In genomic region chr2:206614825-206615224, GRCh38 we compare ENCODE assay signal across 15 cellular contexts. TPM values are rescaled to one million over a fixed set of nuclear protein-coding genes. Genes with fewer than 3 reads are reported as not detected.
DNase-seq lines count a peak whose midpoint lies in the region; ATAC-seq, FAIRE-seq and TF ChIP-seq lines count a peak whose summit lies in the region.
"Had no signal": no experiment of that assay in that cellular context is flagged by ENCODE, and none has a peak within 500 bp of the region (broad histone marks: within the 10 kb centered on the region; RNA-seq: fewer than 3 reads in every experiment).

No MANE protein-coding gene starts in this region.

- H3K27me3 ChIP-seq in astrocyte (ENCODE audit: insufficient read depth, low read length) (no peaks in the 10 kb centered on the region), keratinocyte (ENCODE audit: control insufficient read depth, extremely low read depth, insufficient read depth, low read length) (no peaks in the 10 kb centered on the region), ascending aorta (no peaks in the 10 kb centered on the region)

- DNase-seq in ELR (ENCODE audit: low read depth), result peak; percentile 86
- peak; percentile 72 for DNase-seq in NCI-H460 (ENCODE audit: extremely low read depth, low read depth)
- DNase-seq in astrocyte (ENCODE audit: low read depth), result peak; percentile 35
- peak; percentile 33 for DNase-seq in keratinocyte (ENCODE audit: low read depth, low spot score)
- no peak for DNase-seq in activated CD4-positive, alpha-beta T cell treated with anti-CD3 and anti-CD28 coated beads for 48 hours
- DNase-seq in effector CD4-positive, alpha-beta T cell, result no peak
- DNase-seq in ascending aorta (ENCODE audit: low spot score in 2 of 2), result no peak
- DNase-seq: activated CD8-positive, alpha-beta memory T cell treated with anti-CD3 and anti-CD28 coated beads, Interleukin-2, amount 50 U/mL, for 4 hours; effector CD8-positive, alpha-beta T cell; NCI-H187 treated with DMSO at 0.1 percent for 48 hours; retina; T-helper 9 cell had no signal

- no peak overlapping the region for H3K4me3 Mint-ChIP-seq in astrocyte (ENCODE audit: unreplicated experiment)

- no peaks in the 10 kb centered on the region for H3K9me3 Mint-ChIP-seq in astrocyte (ENCODE audit: unreplicated experiment)

- peak overlapping the region; percentile 36 for H3K27ac Mint-ChIP-seq in astrocyte (ENCODE audit: unreplicated experiment)

- no peak overlapping the region for H2AFZ ChIP-seq in astrocyte (ENCODE audit: low read depth, low read length)
- peak overlapping the region; percentile 38 for H2AFZ ChIP-seq in keratinocyte (ENCODE audit: control insufficient read depth, low read length)

- H4K20me1 ChIP-seq in astrocyte (ENCODE audit: insufficient read depth, low read length), result no peaks in the 10 kb centered on the region
- H4K20me1 ChIP-seq in keratinocyte (ENCODE audit: control insufficient read depth, extremely low read depth, insufficient read depth, low read length), result no peaks in the 10 kb centered on the region

- dilution Hi-C loops in keratinocyte (cut with MboI; ENCODE audit: extremely low pct_ligation_motif_present, low sequenced_read_pairs), result no loop called here

- TF ChIP-seq CTCF in astrocyte (IDR thresholded peaks at IDR 0.05; ENCODE audit: insufficient read depth, low read depth, low read length) (no peak), keratinocyte (optimal IDR thresholded peaks at IDR 0.05 in 1 of 3, IDR thresholded peaks at IDR 0.05 in 1 of 3, conservative IDR thresholded peaks at IDR 0.05 in 1 of 3; ENCODE audit: extremely low read depth in 1 of 3, insufficient read depth in 2 of 3, low read length in 3 of 3) (no peak), ascending aorta (IDR thresholded peaks at IDR 0.05) (no peak)

- no peak overlapping the region for H3K27ac ChIP-seq in astrocyte (ENCODE audit: low read depth, low read length)
- H3K27ac ChIP-seq in keratinocyte (ENCODE audit: control insufficient read depth, insufficient read depth, low read length), result no peak overlapping the region
- H3K27ac ChIP-seq in ascending aorta, result no peak overlapping the region

- H3K36me3 Mint-ChIP-seq in astrocyte (ENCODE audit: low read depth, unreplicated experiment), result no peaks in the 10 kb centered on the region

- H3K9ac ChIP-seq in astrocyte (ENCODE audit: low read length) (no peak overlapping the region), keratinocyte (ENCODE audit: control insufficient read depth, extremely low read depth, insufficient read depth, low read length) (no peak overlapping the region)

- peak overlapping the region; percentile 26 for H3K4me2 ChIP-seq in astrocyte (ENCODE audit: low read length)
- H3K4me2 ChIP-seq in keratinocyte (ENCODE audit: control insufficient read depth, extremely low read depth, insufficient read depth, low read depth, low read length), result peak overlapping the region; percentile 20

- H3K4me1 ChIP-seq in astrocyte (ENCODE audit: insufficient read depth, low read length) (peaks cover 6% of the 10 kb centered on the region), keratinocyte (ENCODE audit: control insufficient read depth, extremely low read depth, insufficient read depth, low read length) (peaks cover 20% of the 10 kb centered on the region), ascending aorta (no peaks in the 10 kb centered on the region)

- peaks cover 15% of the 10 kb centered on the region for H3K4me1 Mint-ChIP-seq in astrocyte (ENCODE audit: low read depth, unreplicated experiment)

- H3K36me3 ChIP-seq in astrocyte (ENCODE audit: insufficient read depth, low read length) (no peaks in the 10 kb centered on the region), keratinocyte (ENCODE audit: control insufficient read depth in 2 of 2, extremely low read depth in 1 of 2, insufficient read depth in 2 of 2, low read length in 2 of 2) (no peaks in the 10 kb centered on the region), ascending aorta (no peaks in the 10 kb centered on the region)

- H3K9me3 ChIP-seq in astrocyte (ENCODE audit: insufficient read depth, low read depth, low read length), result no peaks in the 10 kb centered on the region
- H3K9me3 ChIP-seq in keratinocyte (ENCODE audit: control insufficient read depth, low read depth, low read length), result no peaks in the 10 kb centered on the region
- no peaks in the 10 kb centered on the region for H3K9me3 ChIP-seq in ascending aorta

- no peak for ATAC-seq in GM18867 (IDR thresholded peaks at IDR 0.05; ENCODE audit: unreplicated experiment)

- H3K27me3 Mint-ChIP-seq in astrocyte (ENCODE audit: low read depth, unreplicated experiment), result no peaks in the 10 kb centered on the region

- no peaks in the 10 kb centered on the region for H3K9me1 ChIP-seq in keratinocyte (ENCODE audit: control insufficient read depth, extremely low read depth, insufficient read depth, low read length)

- intact Hi-C loops in ascending aorta (cut with DNase I), result no loop called here

- FAIRE-seq in astrocyte (lab: Jason Lieb, UNC) (no peak), keratinocyte (lab: Jason Lieb, UNC) (no peak)
- FAIRE-seq: D721Med had no signal

- H3K4me3 ChIP-seq in astrocyte (ENCODE audit: insufficient read depth, low read depth, low read length) (no peak overlapping the region), keratinocyte (ENCODE audit: control insufficient read depth in 2 of 3, extremely low read depth in 1 of 3, insufficient read depth in 2 of 3, low read depth in 1 of 3, low read length in 3 of 3) (no peak overlapping the region), ascending aorta (no peak overlapping the region)

- H3K79me2 ChIP-seq in astrocyte (ENCODE audit: insufficient read depth, low read length) (no peaks in the 10 kb centered on the region), keratinocyte (ENCODE audit: control insufficient read depth, insufficient read depth, low read length) (no peaks in the 10 kb centered on the region)

RNA-seq across cellular contexts. Expression of gene FAM237A, which starts 27.5 kb away (rescaled TPM):
- not detected in 2 replicates for total RNA-seq in NCI-H460 (2014; rRNA removed; shearing (Covaris generic))
- not detected in 2 replicates for polyA plus RNA-seq in NCI-H460 (2014; cell fraction: nucleus; rRNA removed)
- not detected in 2 replicates for total RNA-seq in astrocyte
- not detected in 3 replicates for polyA plus RNA-seq in keratinocyte
- polyA plus RNA-seq in keratinocyte (2011; ENCODE audit: low read depth), result not detected
- not detected in 2 replicates for polyA plus RNA-seq in keratinocyte (2011; cell fraction: cytosol; rRNA removed)
- polyA plus RNA-seq in keratinocyte (2011; cell fraction: nucleus; rRNA removed), result not detected in 2 replicates
- polyA plus RNA-seq in keratinocyte (2012; ENCODE audit: low replicate concordance), result not detected in 2 replicates
- polyA minus RNA-seq in keratinocyte, result not detected in 3 replicates
- not detected for polyA minus RNA-seq in keratinocyte (2011; cell fraction: cytosol; rRNA and poly(A)+ RNA removed)
- not detected in 2 replicates for polyA minus RNA-seq in keratinocyte (2011; cell fraction: nucleus; rRNA and poly(A)+ RNA removed)
- not detected for total RNA-seq in ascending aorta
- total RNA-seq: mucosa of gallbladder had no signal

Comparison
In these comparisons a context has a peak if more than half of its experiments do, and no peak if none do; other contexts are left out.
1. DNase-seq: peak in ELR (single experiment), NCI-H460 (single experiment), astrocyte (single experiment) and keratinocyte (single experiment); none in activated CD4-positive, alpha-beta T cell treated with anti-CD3 and anti-CD28 coated beads for 48 hours (single experiment), effector CD4-positive, alpha-beta T cell (single experiment) and ascending aorta (0 of 2).